16 cellular contexts compared by ENCODE assay signal in the genomic region with DNA sequence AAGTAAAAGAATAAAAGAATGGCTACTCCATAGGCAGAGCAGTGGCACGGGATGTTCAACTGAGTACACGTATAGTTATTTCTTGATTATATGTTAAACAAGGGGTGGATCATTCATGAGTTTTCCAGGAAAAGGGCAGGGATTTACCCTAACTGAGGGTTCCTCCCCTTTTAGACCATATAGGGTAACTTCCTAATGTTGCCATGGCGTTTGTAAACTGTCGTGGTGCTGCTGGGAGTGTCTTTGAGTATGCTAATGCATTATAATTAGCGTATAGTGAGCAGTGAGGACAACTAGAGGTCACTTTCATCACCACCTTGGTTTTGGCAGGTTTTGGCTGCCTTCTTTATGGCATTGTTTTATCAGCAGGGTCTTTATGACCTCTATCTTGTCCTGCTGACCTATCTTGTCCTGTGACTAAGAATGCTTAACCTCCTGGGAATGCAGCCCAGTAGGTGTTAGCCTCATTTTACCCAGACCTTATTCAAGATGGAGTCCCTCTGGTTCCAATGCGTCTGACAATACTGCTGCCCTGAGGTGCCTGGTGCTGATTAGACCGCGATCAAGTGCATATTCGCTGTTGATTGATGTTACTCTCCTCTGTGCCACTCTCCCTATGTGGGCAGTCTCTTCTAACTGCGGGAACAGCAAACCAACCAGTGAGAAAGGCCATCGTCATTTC.
"Had no signal": no experiment of that assay in that cellular context is flagged by ENCODE, and none has a peak within 500 bp of the region (broad histone marks: within the 10 kb centered on the region; RNA-seq: fewer than 3 reads in every experiment).

No MANE protein-coding gene starts in this region.

- DNase-seq: activated B cell treated with CpG ODN at 0.5 μM for 24 hours; activated CD4-positive, alpha-beta T cell treated with anti-CD3 and anti-CD28 coated beads, Interleukin-2, amount 10 ng/mL, durations not matched to agents 24 days and 14 days; activated CD8-positive, alpha-beta memory T cell treated with anti-CD3 and anti-CD28 coated beads for 24 hours; naive B cell; retina; stimulated activated CD4-positive, alpha-beta T cell treated with anti-CD3 and anti-CD28 coated beads, Interleukin-12 subunit alpha, Interleukin-12 subunit beta, amount 100 ng/mL, for 4 hours; thyroid gland; uterus had no signal

- H3K27me3 ChIP-seq: thyroid gland, uterus had no signal

- H3K27me3 Mint-ChIP-seq: activated B cell treated with CpG ODN at 0.5 μM for 24 hours; activated CD4-positive, alpha-beta T cell treated with anti-CD3 and anti-CD28 coated beads, Interleukin-2, amount 10 ng/mL, durations not matched to agents 24 days and 14 days; activated T-helper 17 cell treated with anti-CD3 and anti-CD28 coated beads, Interleukin-2, amount 50 U/mL, for 72 hours; central memory CD8-positive, alpha-beta T cell; naive B cell had no signal

- H3K9me3 Mint-ChIP-seq: activated B cell treated with CpG ODN at 0.5 μM for 24 hours; activated T-helper 17 cell treated with anti-CD3 and anti-CD28 coated beads, Interleukin-2, amount 50 U/mL, for 72 hours; central memory CD8-positive, alpha-beta T cell had no signal

- ATAC-seq: esophagus mucosa, left lobe of liver had no signal

- FAIRE-seq: keratinocyte, TTC549 had no signal

- H3K9me3 ChIP-seq: thyroid gland, uterus had no signal

- H3K36me3 ChIP-seq: thyroid gland, uterus had no signal

- H3K4me3 Mint-ChIP-seq: activated B cell treated with CpG ODN at 0.5 μM for 24 hours; activated CD4-positive, alpha-beta T cell treated with anti-CD3 and anti-CD28 coated beads, Interleukin-2, amount 10 ng/mL, durations not matched to agents 24 days and 14 days; brain had no signal

- H3K27ac Mint-ChIP-seq: activated B cell treated with CpG ODN at 0.5 μM for 24 hours; activated CD4-positive, alpha-beta T cell treated with anti-CD3 and anti-CD28 coated beads, Interleukin-2, amount 10 ng/mL, durations not matched to agents 24 days and 14 days; activated T-helper 17 cell treated with anti-CD3 and anti-CD28 coated beads, Interleukin-2, amount 50 U/mL, for 72 hours; brain had no signal

- H3K27ac ChIP-seq: coronary artery, thyroid gland, uterus had no signal

- H3K4me1 Mint-ChIP-seq: brain had no signal

- H3K4me3 ChIP-seq: coronary artery, thyroid gland, uterus had no signal

- H3K4me1 ChIP-seq: thyroid gland, uterus had no signal

- H3K36me3 Mint-ChIP-seq: brain had no signal
